In genomic region chr5:74619308-74619707, GRCh38 we compare ENCODE assay signal across 19 cellular contexts.
"Had no signal": no experiment of that assay in that cellular context is flagged by ENCODE, and none has a peak within 500 bp of the region (broad histone marks: within the 10 kb centered on the region; RNA-seq: fewer than 3 reads in every experiment).

No MANE protein-coding gene starts in this region.

- H3K4me1 Mint-ChIP-seq: central memory CD8-positive, alpha-beta T cell had no signal

- H3K4me3 ChIP-seq: adrenal gland, ascending aorta, dorsolateral prefrontal cortex, spleen, thoracic aorta, upper lobe of left lung had no signal

- ATAC-seq: activated naive CD4-positive, alpha-beta T cell treated with anti-CD3 and anti-CD28 coated beads, Interleukin-2, amount 50 U/mL, for 72 hours; left ventricle myocardium superior; WTC11 had no signal

- H3K27ac Mint-ChIP-seq: activated naive CD4-positive, alpha-beta T cell treated with anti-CD3 and anti-CD28 coated beads, Interleukin-2, amount 50 U/mL, for 72 hours; progenitor cell of endocrine pancreas; WTC11 had no signal

- H3K36me3 Mint-ChIP-seq: activated naive CD4-positive, alpha-beta T cell treated with anti-CD3 and anti-CD28 coated beads, Interleukin-2, amount 50 U/mL, for 72 hours; WTC11 had no signal

- H3K9me3 ChIP-seq: adrenal gland, ascending aorta, thoracic aorta, upper lobe of left lung had no signal

- H3K27me3 ChIP-seq: ascending aorta, dorsolateral prefrontal cortex, upper lobe of left lung had no signal

- H3K4me1 ChIP-seq: adrenal gland, ascending aorta, spleen, upper lobe of left lung had no signal

- H3K27ac ChIP-seq: adrenal gland, ascending aorta, dorsolateral prefrontal cortex, epithelial cell of prostate, spleen, thoracic aorta, upper lobe of left lung had no signal

- H3K36me3 ChIP-seq: adrenal gland, ascending aorta, spleen, thoracic aorta, upper lobe of left lung had no signal

- H3K4me3 Mint-ChIP-seq: central memory CD8-positive, alpha-beta T cell; nephron; WTC11 had no signal

- H3K9me3 Mint-ChIP-seq: activated naive CD4-positive, alpha-beta T cell treated with anti-CD3 and anti-CD28 coated beads, Interleukin-2, amount 50 U/mL, for 72 hours; central memory CD8-positive, alpha-beta T cell; nephron; WTC11 had no signal

- DNase-seq: activated T-cell treated with anti-CD3 and anti-CD28 coated beads, Interleukin-2, amount 50 U/mL, for 1 hour; adrenal gland; dorsolateral prefrontal cortex; left ventricle myocardium superior; mammary epithelial cell; occipital lobe; spleen; stimulated activated CD4-positive, alpha-beta T cell treated with anti-CD3 and anti-CD28 coated beads, Interleukin-4, amount 100 ng/mL, for 1 hour; stimulated activated naive CD4-positive, alpha-beta T cell; T-helper 9 cell; upper lobe of left lung had no signal
